In genomic region chr2:157784823-157785175, GRCh38 we compare ENCODE assay signal across 12 cellular contexts.
DNase-seq lines count a peak whose midpoint lies in the region; ATAC-seq and TF ChIP-seq lines count a peak whose summit lies in the region.
"Had no signal": no experiment of that assay in that cellular context is flagged by ENCODE, and none has a peak within 500 bp of the region (broad histone marks: within the 10 kb centered on the region; RNA-seq: fewer than 3 reads in every experiment).

No MANE protein-coding gene starts in this region.

- peak overlapping the region; percentile 47 for H3K4me2 ChIP-seq in smooth muscle cell

- H3K9me3 Mint-ChIP-seq in activated T-helper 17 cell treated with anti-CD3 and anti-CD28 coated beads, Interleukin-2, amount 50 U/mL, for 72 hours, result no peaks in the 10 kb centered on the region
- H3K9me3 Mint-ChIP-seq: HFFc6, IgD-negative memory B cell had no signal

- peaks cover 4% of the 10 kb centered on the region for H3K79me2 ChIP-seq in smooth muscle cell (ENCODE audit: low read depth)

- intact Hi-C loops in left colon (cut with DNase I, micrococcal nuclease), result no loop called here

- 87% methylated on average over 5 of the region's 5 CpGs for WGBS in smooth muscle cell (ENCODE audit: low lambda C conversion rate)

- H3K27ac ChIP-seq in smooth muscle cell (ENCODE audit: low read depth), result peak overlapping the region; percentile 55

- peak overlapping the region; percentile 3 for H3K27ac Mint-ChIP-seq in activated T-helper 17 cell treated with anti-CD3 and anti-CD28 coated beads, Interleukin-2, amount 50 U/mL, for 72 hours
- H3K27ac Mint-ChIP-seq: HFFc6, IgD-negative memory B cell had no signal

- H3K36me3 ChIP-seq in smooth muscle cell (ENCODE audit: low read depth), result no peaks in the 10 kb centered on the region

- no peaks in the 10 kb centered on the region for H3K27me3 Mint-ChIP-seq in activated T-helper 17 cell treated with anti-CD3 and anti-CD28 coated beads, Interleukin-2, amount 50 U/mL, for 72 hours
- H3K27me3 Mint-ChIP-seq: IgD-negative memory B cell had no signal

- H3K4me3 ChIP-seq in smooth muscle cell, result no peak overlapping the region

- no peak overlapping the region for H3K9ac ChIP-seq in smooth muscle cell (ENCODE audit: low read depth)

- no peaks in the 10 kb centered on the region for H3K9me3 ChIP-seq in smooth muscle cell (replicated peaks; ENCODE audit: low read depth)

- no peak for ATAC-seq in activated T-helper 17 cell treated with anti-CD3 and anti-CD28 coated beads, Interleukin-2, amount 50 U/mL, for 72 hours (replicated peaks)
- ATAC-seq in left colon (peak; percentile 9), HG03378 (IDR thresholded peaks at IDR 0.05; ENCODE audit: unreplicated experiment) (no peak)

- H3K4me1 ChIP-seq in smooth muscle cell (ENCODE audit: low read depth), result peaks cover 43% of the 10 kb centered on the region

- TF ChIP-seq CTCF in smooth muscle cell (IDR thresholded peaks at IDR 0.05; ENCODE audit: borderline replicate concordance, insufficient read depth, poor library complexity, severe bottlenecking), result no peak

- DNase-seq in NCI-H82 (lab: John Stamatoyannopoulos, UW), result peak; percentile 41
- DNase-seq in NCI-H82 treated with DMSO at 0.1 percent for 48 hours (lab: John Stamatoyannopoulos, UW; ENCODE audit: unreplicated experiment), result no peak
- no peak for DNase-seq in left colon
- no peak for DNase-seq in smooth muscle cell (lab: John Stamatoyannopoulos, UW; ENCODE audit: unreplicated experiment)
- DNase-seq in pons (ENCODE audit: low spot score), result no peak
- no peak for DNase-seq in T-helper 1 cell
- DNase-seq: activated T-cell treated with anti-CD3 and anti-CD28 coated beads, Interleukin-2, amount 50 U/mL, for 48 hours; HFFc6; NCI-H187 had no signal

- H3K4me1 Mint-ChIP-seq in activated T-helper 17 cell treated with anti-CD3 and anti-CD28 coated beads, Interleukin-2, amount 50 U/mL, for 72 hours, result peaks cover 28% of the 10 kb centered on the region

- H3K36me3 Mint-ChIP-seq in activated T-helper 17 cell treated with anti-CD3 and anti-CD28 coated beads, Interleukin-2, amount 50 U/mL, for 72 hours (ENCODE audit: low read depth), result peaks cover 36% of the 10 kb centered on the region

- no peaks in the 10 kb centered on the region for H3K27me3 ChIP-seq in smooth muscle cell (ENCODE audit: low read depth)

- H3F3A ChIP-seq in smooth muscle cell (ENCODE audit: low read depth), result no peaks in the 10 kb centered on the region

- peaks cover 31% of the 10 kb centered on the region for H4K20me1 ChIP-seq in smooth muscle cell (ENCODE audit: low read depth)

- H2AFZ ChIP-seq in smooth muscle cell (ENCODE audit: low read depth), result no peak overlapping the region

- peak overlapping the region; percentile 8 for H3K4me3 Mint-ChIP-seq in activated T-helper 17 cell treated with anti-CD3 and anti-CD28 coated beads, Interleukin-2, amount 50 U/mL, for 72 hours
- H3K4me3 Mint-ChIP-seq: HFFc6, IgD-negative memory B cell had no signal
